In genomic region chr3:69161587-69162196, GRCh38 we compare ENCODE assay signal across 8 cellular contexts. TPM values are rescaled to one million over a fixed set of nuclear protein-coding genes. Genes with fewer than 3 reads are reported as not detected.
DNase-seq lines count a peak whose midpoint lies in the region; ATAC-seq, FAIRE-seq and TF ChIP-seq lines count a peak whose summit lies in the region.

No MANE protein-coding gene starts in this region.

- H3K27ac ChIP-seq in GM23338 (ENCODE audit: low read depth) (no peak overlapping the region), pancreas (no peak overlapping the region)

- peak; percentile 87 to 99 for TF ChIP-seq CTCF in GM23338 (conservative IDR thresholded peaks at IDR 0.05; ENCODE audit: low read depth in 2 of 2)
- peak; percentile 69 to 87 (median 80) for TF ChIP-seq CTCF in pancreas (IDR thresholded peaks at IDR 0.05)

- H3K4me1 ChIP-seq in GM23338 (ENCODE audit: insufficient read depth) (peaks cover 3% of the 10 kb centered on the region; the same call in 1 of the 2 replicates), pancreas (no peaks in the 10 kb centered on the region)

- H3K4me2 ChIP-seq in GM23338, result no peak overlapping the region

- H3K79me2 ChIP-seq in GM23338 (replicated peaks; ENCODE audit: insufficient read depth), result no peaks in the 10 kb centered on the region

- H3F3A ChIP-seq in GM23338 (replicated peaks; ENCODE audit: low read depth), result no peaks in the 10 kb centered on the region

- H2AFZ ChIP-seq in GM23338, result 0 out of 2 replicates have a peak overlapping the region, but pooled peaks have one; percentile 8

- ATAC-seq in GM23338, result peak; percentile 40
- peak; percentile 60 to 93 (median 88) for ATAC-seq in pancreas

- H3K4me3 ChIP-seq in GM23338 (no peak overlapping the region), pancreas (no peak overlapping the region)

- H3K27ac Mint-ChIP-seq in GM23338, result no peak overlapping the region
- peak overlapping the region; percentile 6 for H3K27ac Mint-ChIP-seq in activated T-helper 1 cell treated with anti-CD3 and anti-CD28 coated beads, Interleukin-12 subunit alpha, Interleukin-12 subunit beta, Interleukin-2, Interleukin-4 antibody, amounts not matched to agents 30 ng/mL and 10 ng/mL and 1 ng/mL, durations not matched to agents 14 hours and 24 hours and 36 hours

- no peaks in the 10 kb centered on the region for H3K9me2 ChIP-seq in GM23338 (ENCODE audit: insufficient read depth)

- H3K4me3 Mint-ChIP-seq in GM23338, result no peak overlapping the region
- H3K4me3 Mint-ChIP-seq in activated T-helper 1 cell treated with anti-CD3 and anti-CD28 coated beads, Interleukin-12 subunit alpha, Interleukin-12 subunit beta, Interleukin-2, Interleukin-4 antibody, amounts not matched to agents 30 ng/mL and 10 ng/mL and 1 ng/mL, durations not matched to agents 14 hours and 24 hours and 36 hours, result no peak overlapping the region

- peak; percentile 75 for FAIRE-seq in pancreas (lab: Jason Lieb, UNC)

- intact Hi-C loops in activated T-helper 1 cell treated with anti-CD3 and anti-CD28 coated beads, Interleukin-12 subunit alpha, Interleukin-12 subunit beta, Interleukin-2, Interleukin-4 antibody, amounts not matched to agents 30 ng/mL and 10 ng/mL and 1 ng/mL, durations not matched to agents 14 hours and 24 hours and 36 hours (cut with micrococcal nuclease), result loop anchor here (1.0 to 2.0 kb wide), 8 partner anchors 40 to 787 kb away; no protein-coding TSS in a partner anchor
- intact Hi-C loops in pancreas (cut with DNase I), result loop anchor here in 2 of 3 donors (5.0 kb wide), 2 partner anchors 141 to 146 kb away; no protein-coding TSS in a partner anchor

- H4K20me1 ChIP-seq in GM23338 (replicated peaks; ENCODE audit: insufficient read depth), result no peaks in the 10 kb centered on the region

- H3K9me3 Mint-ChIP-seq in GM23338, result no peaks in the 10 kb centered on the region
- no peaks in the 10 kb centered on the region for H3K9me3 Mint-ChIP-seq in activated T-helper 1 cell treated with anti-CD3 and anti-CD28 coated beads, Interleukin-12 subunit alpha, Interleukin-12 subunit beta, Interleukin-2, Interleukin-4 antibody, amounts not matched to agents 30 ng/mL and 10 ng/mL and 1 ng/mL, durations not matched to agents 14 hours and 24 hours and 36 hours

- H3K36me3 Mint-ChIP-seq in GM23338 (ENCODE audit: low read depth), result no peaks in the 10 kb centered on the region
- no peaks in the 10 kb centered on the region for H3K36me3 Mint-ChIP-seq in activated T-helper 1 cell treated with anti-CD3 and anti-CD28 coated beads, Interleukin-12 subunit alpha, Interleukin-12 subunit beta, Interleukin-2, Interleukin-4 antibody, amounts not matched to agents 30 ng/mL and 10 ng/mL and 1 ng/mL, durations not matched to agents 14 hours and 24 hours and 36 hours (ENCODE audit: low read depth)

- peak; percentile 66 for DNase-seq in DMS 273 (lab: John Stamatoyannopoulos, UW; ENCODE audit: unreplicated experiment)
- no peak for DNase-seq in DMS 273 treated with DMSO at 0.1 percent for 48 hours (lab: John Stamatoyannopoulos, UW)
- peak; percentile 68 for DNase-seq in GM23338 (ENCODE audit: low spot score)
- peak; percentile 28 for DNase-seq in NCI-H345 (lab: John Stamatoyannopoulos, UW)
- DNase-seq in activated T-helper 1 cell treated with anti-CD3 and anti-CD28 coated beads, Interleukin-12 subunit alpha, Interleukin-12 subunit beta, Interleukin-2, Interleukin-4 antibody, amounts not matched to agents 30 ng/mL and 10 ng/mL and 1 ng/mL, durations not matched to agents 14 hours and 24 hours and 36 hours (ENCODE audit: low spot score), result peak; percentile 34
- peak; percentile 43 for DNase-seq in germinal center (ENCODE audit: low spot score)
- DNase-seq in pancreas, result peak in 2 of 6 donors; percentile 17 to 39
- no peak for DNase-seq in activated effector memory CD4-positive, alpha-beta T cell treated with Interleukin-2 at 50 U/mL for 16 hours

- no peaks in the 10 kb centered on the region for H3K9me3 ChIP-seq in pancreas

- H3K27me3 ChIP-seq in GM23338 (ENCODE audit: insufficient read depth) (no peaks in the 10 kb centered on the region), pancreas (no peaks in the 10 kb centered on the region)

- 25% methylated on average over 4 of the region's 4 CpGs for WGBS in pancreas, 2 donors

- H3K4me1 Mint-ChIP-seq in GM23338, result peaks cover 13% of the 10 kb centered on the region; the same call in 2 of the 3 replicates
- peaks cover 8% of the 10 kb centered on the region for H3K4me1 Mint-ChIP-seq in activated T-helper 1 cell treated with anti-CD3 and anti-CD28 coated beads, Interleukin-12 subunit alpha, Interleukin-12 subunit beta, Interleukin-2, Interleukin-4 antibody, amounts not matched to agents 30 ng/mL and 10 ng/mL and 1 ng/mL, durations not matched to agents 14 hours and 24 hours and 36 hours (ENCODE audit: low read depth)

- no peaks in the 10 kb centered on the region for H3K36me3 ChIP-seq in GM23338 (ENCODE audit: insufficient read depth)
- no peaks in the 10 kb centered on the region for H3K36me3 ChIP-seq in pancreas

- no peaks in the 10 kb centered on the region for H3K27me3 Mint-ChIP-seq in GM23338 (ENCODE audit: insufficient read depth, low read depth, poor library complexity)
- peaks cover 2% of the 10 kb centered on the region for H3K27me3 Mint-ChIP-seq in activated T-helper 1 cell treated with anti-CD3 and anti-CD28 coated beads, Interleukin-12 subunit alpha, Interleukin-12 subunit beta, Interleukin-2, Interleukin-4 antibody, amounts not matched to agents 30 ng/mL and 10 ng/mL and 1 ng/mL, durations not matched to agents 14 hours and 24 hours and 36 hours (ENCODE audit: insufficient read depth)

TF ChIP-seq in GM23338, 12 proteins besides CTCF, POLR2A, EP300 and RAD21 (continues in another document):
- TF ChIP-seq JUNB (IDR thresholded peaks at IDR 0.05; ENCODE audit: unreplicated experiment), result no peak
- TF ChIP-seq EZH2 (IDR thresholded peaks at IDR 0.05; ENCODE audit: low read depth, unreplicated experiment), result no peak
- TF ChIP-seq STAT1 (IDR thresholded peaks at IDR 0.05; ENCODE audit: unreplicated experiment), result no peak
- TF ChIP-seq ETS1 (IDR thresholded peaks at IDR 0.05), result no peak

RNA-seq across cellular contexts. Expression of gene LMOD3, which starts 39.3 kb away (rescaled TPM):
- total RNA-seq in GM23338 (2014; rRNA removed; shearing (Covaris generic)), result not detected in 2 replicates
- polyA plus RNA-seq in GM23338 (2016; fragmentation: Nextera tagmentation; extraction: Ambion mirVana), result 0.06 TPM in 1 of 2 replicates, not detected in the other
- total RNA-seq in activated T-helper 1 cell treated with anti-CD3 and anti-CD28 coated beads, Interleukin-12 subunit alpha, Interleukin-12 subunit beta, Interleukin-2, Interleukin-4 antibody, amounts not matched to agents 30 ng/mL and 10 ng/mL and 1 ng/mL, durations not matched to agents 14 hours and 24 hours and 36 hours, result not detected in 2 replicates
- total RNA-seq in pancreas, result under 1 TPM in 1 of 6 donors, not detected in 5; 0.08 TPM
- polyA plus RNA-seq in pancreas, result not detected

Comparison
In these comparisons a context has a peak if more than half of its experiments do, and no peak if none do; other contexts are left out.
1. DNase-seq: peak in DMS 273 (single experiment), GM23338 (single experiment), NCI-H345 (single experiment), activated T-helper 1 cell treated with anti-CD3 and anti-CD28 coated beads, Interleukin-12 subunit alpha, Interleukin-12 subunit beta, Interleukin-2, Interleukin-4 antibody, amounts not matched to agents 30 ng/mL and 10 ng/mL and 1 ng/mL, durations not matched to agents 14 hours and 24 hours and 36 hours (single experiment) and germinal center (single experiment); none in DMS 273 treated with DMSO at 0.1 percent for 48 hours (single experiment) and activated effector memory CD4-positive, alpha-beta T cell treated with Interleukin-2 at 50 U/mL for 16 hours (single experiment).